Comparison of ENCODE assay signal across 8 cellular contexts in genomic region chr12:95574799-95575452, GRCh38. TPM values are rescaled to one million over a fixed set of nuclear protein-coding genes. Genes with fewer than 3 reads are reported as not detected.
DNase-seq lines count a peak whose midpoint lies in the region; ATAC-seq, FAIRE-seq and TF ChIP-seq lines count a peak whose summit lies in the region.

No MANE protein-coding gene starts in this region.

- no peak overlapping the region for H3K4me3 ChIP-seq in GM12878

- no peaks in the 10 kb centered on the region for H4K20me1 ChIP-seq in GM12878 (ENCODE audit: control insufficient read depth, insufficient read depth)

- intact Hi-C loops in GM12878 (cut with micrococcal nuclease; ENCODE audit: unreplicated experiment) = no loop called here

- RAD21 ChIA-PET in GM12878 (lab: Charles Lee; ENCODE audit: unreplicated experiment) = no interaction called here

- H3K4me1 ChIP-seq in GM12878 (ENCODE audit: control insufficient read depth, insufficient read depth, low read length) = peaks cover 9% of the 10 kb centered on the region

- SMC1A ChIA-PET in GM12878 (lab: Charles Lee; ENCODE audit: uncharacterized antibody, unreplicated experiment) = interaction anchor here (2.0 kb wide), 1 partner anchor 41 kb away, joined by 6 read pairs; no protein-coding TSS in a partner anchor

- ATAC-seq in GM12878 (no peak), left lobe of liver (peak; percentile 96), HG02885 (IDR thresholded peaks at IDR 0.05; ENCODE audit: poor library complexity, unreplicated experiment) (no peak), HG03045 (IDR thresholded peaks at IDR 0.05; ENCODE audit: unreplicated experiment) (no peak), HG02973 (IDR thresholded peaks at IDR 0.05; ENCODE audit: unreplicated experiment) (no peak)

- TF ChIP-seq EP300 in GM12878 (IDR thresholded peaks at IDR 0.05; ENCODE audit: borderline replicate concordance in 1 of 2, control insufficient read depth in 1 of 2, low read depth in 2 of 2, low read length in 2 of 2) = no peak

- H3K79me2 ChIP-seq in GM12878 (ENCODE audit: control insufficient read depth, insufficient read depth, low read length) = no peaks in the 10 kb centered on the region

- TF ChIP-seq POLR2A in GM12878 (IDR thresholded peaks at IDR 0.05; ENCODE audit: low read depth, low read length) = no peak

- CTCF ChIA-PET in GM12878 (lab: Yijun Ruan, JAX) = interaction anchor here (0.6 to 1.3 kb wide), 5 partner anchors 9 to 458 kb away, joined by 3 to 6 read pairs (median 3); partner anchors contain the start of gene METAP2

- peak overlapping the region; percentile 71; the same call in 1 of the 2 replicates for H3K4me2 ChIP-seq in GM12878 (ENCODE audit: control insufficient read depth, insufficient read depth)

- peak overlapping the region; percentile 46 for H2AFZ ChIP-seq in GM12878 (ENCODE audit: control insufficient read depth, low read depth, low read length)

- TF ChIP-seq CTCF in GM12878 (IDR thresholded peaks at IDR 0.05 in 2 of 3, conservative IDR thresholded peaks at IDR 0.05 in 1 of 3; ENCODE audit: control insufficient read depth in 2 of 3, extremely low read depth in 1 of 3, insufficient read depth in 1 of 3, low read depth in 3 of 3, low read length in 3 of 3) = peak; percentile 28 to 43 (median 31); a peak in 4 of 6 replicates

- in situ Hi-C loops in GM12878 (cut with MboI) = no loop called here

- no TSS peak for BruUV-seq in GM12878 (replicated peaks; lab: Mats Ljungman, UMichigan)

- no peak overlapping the region for H3K9ac ChIP-seq in GM12878 (ENCODE audit: control insufficient read depth, insufficient read depth, low read length)

- no peaks in the 10 kb centered on the region for H3K27me3 ChIP-seq in GM12878 (replicated peaks in 1 of 2; ENCODE audit: control insufficient read depth in 2 of 2, insufficient read depth in 2 of 2, low read length in 1 of 2)

- DNase-seq in GM04503 (ENCODE audit: low read depth) (peak; percentile 16), MV-4-11 (lab: John Stamatoyannopoulos, UW) (peak; percentile 40), GM12878 (ENCODE audit: low read depth, low spot score) (no peak), left lobe of liver (ENCODE audit: low spot score) (no peak), T-helper 9 cell (no peak)

- no peaks in the 10 kb centered on the region for H3K9me3 ChIP-seq in GM12878 (replicated peaks; ENCODE audit: control insufficient read depth, insufficient read depth, low read length)

- peak; percentile 32 for TF ChIP-seq RAD21 in GM12878 (IDR thresholded peaks at IDR 0.05; ENCODE audit: insufficient read depth, low read depth, low read length)

- POLR2A ChIA-PET in GM12878 (lab: Charles Lee) = interaction anchor here (0.5 to 0.6 kb wide), 3 partner anchors 55 to 1380 kb away, joined by 3 to 4 read pairs (median 3); no protein-coding TSS in a partner anchor

- no peak overlapping the region for H3K27ac ChIP-seq in GM12878 (ENCODE audit: control insufficient read depth, insufficient read depth)

- no peaks in the 10 kb centered on the region for H3K36me3 ChIP-seq in GM12878 (ENCODE audit: control insufficient read depth in 2 of 2, insufficient read depth in 2 of 2, low read length in 1 of 2)

- no peak for FAIRE-seq in GM12878 (lab: Jason Lieb, UNC)

TF ChIP-seq in GM12878, 131 proteins besides CTCF, POLR2A, EP300 and RAD21:
- TF ChIP-seq NBN (IDR thresholded peaks at IDR 0.05) (no peak), SMAD5 (IDR thresholded peaks at IDR 0.05; ENCODE audit: low read depth) (no peak), IKZF2 (IDR thresholded peaks at IDR 0.05) (peak in 1 of 2 experiments; percentile 31; a peak in 1 of 4 replicates), SKIL (IDR thresholded peaks at IDR 0.05; ENCODE audit: low read depth, poor library complexity, severe bottlenecking) (no peak), CEBPB (IDR thresholded peaks at IDR 0.05; ENCODE audit: borderline replicate concordance in 1 of 2, low read depth in 2 of 2, low read length in 2 of 2) (no peak), RBBP5 (conservative IDR thresholded peaks at IDR 0.05) (no peak), SPI1 (IDR thresholded peaks at IDR 0.05; ENCODE audit: borderline replicate concordance, insufficient read depth, low read depth, low read length) (0 out of 2 replicates have a peak, but pooled peaks have one; percentile 18), MEF2B (IDR thresholded peaks at IDR 0.05; ENCODE audit: partially characterized antibody, poor library complexity, severe bottlenecking) (no peak), HCFC1 (IDR thresholded peaks at IDR 0.05; ENCODE audit: low read length) (no peak), BCLAF1 (IDR thresholded peaks at IDR 0.05) (no peak), YBX1 (IDR thresholded peaks at IDR 0.05) (no peak), HSF1 (IDR thresholded peaks at IDR 0.05; ENCODE audit: low read depth, low read length) (peak; percentile 66; the same call in 1 of the 2 replicates), HDAC2 (IDR thresholded peaks at IDR 0.05) (no peak)

RNA-seq across cellular contexts. Expression of gene USP44, which starts 23.6 kb away (rescaled TPM):
- total RNA-seq in GM12878 (2013; cell fraction: nucleolus; rRNA removed) = not detected in 2 replicates
- total RNA-seq in GM12878 (2014; rRNA removed) = not detected in 2 replicates
- total RNA-seq in GM12878 (2014; rRNA removed; fragmentation: Illumina TruSeq; extraction: Trizol) = not detected in 2 replicates
- 0.05 and 0.26 TPM in 2 replicates for total RNA-seq in GM12878 (2021)
- polyA plus RNA-seq in GM12878 (2011; ENCODE audit: low read depth) = not detected
- polyA plus RNA-seq in GM12878 (2011; rRNA removed) = not detected in 2 replicates
- polyA plus RNA-seq in GM12878 (2011; cell fraction: cytosol; rRNA removed) = not detected in 2 replicates
- polyA plus RNA-seq in GM12878 (2011; cell fraction: nucleus; rRNA removed) = not detected in 2 replicates
- 0.04 TPM in 1 of 2 replicates, not detected in the other for polyA plus RNA-seq in GM12878 (2012)
- polyA plus RNA-seq in GM12878 (2014; fragmentation: Illumina TruSeq; extraction: Trizol) = not detected in 2 replicates
- under 1 TPM in 1 of 2 experiments, not detected in 1; 0.02 TPM for polyA plus RNA-seq in GM12878 (2014; fragmentation: Nextera tagmentation; extraction: Ambion mirVana)
- not detected in 2 replicates for polyA plus RNA-seq in GM12878 (2014; rRNA removed)
- polyA plus RNA-seq in GM12878 (2016; fragmentation: Nextera tagmentation; extraction: Ambion mirVana) = under 1 TPM; 0.11 to 0.13 TPM
- polyA minus RNA-seq in GM12878 (2011; rRNA and poly(A)+ RNA removed) = 0.07 TPM in 1 of 2 replicates, not detected in the other
- polyA minus RNA-seq in GM12878 (2011; cell fraction: cytosol; rRNA and poly(A)+ RNA removed) = not detected in 2 replicates
- not detected in 2 replicates for polyA minus RNA-seq in GM12878 (2011; cell fraction: nucleus; rRNA and poly(A)+ RNA removed)
- total RNA-seq in left lobe of liver = 0.18 TPM

Comparison
In these comparisons a context has a peak if more than half of its experiments do, and no peak if none do; other contexts are left out.
1. DNase-seq: peak in GM04503 (single experiment) and MV-4-11 (single experiment); none in GM12878 (single experiment), left lobe of liver (single experiment) and T-helper 9 cell (single experiment).